1 cellular context compared by ENCODE assay signal in the genomic region with DNA sequence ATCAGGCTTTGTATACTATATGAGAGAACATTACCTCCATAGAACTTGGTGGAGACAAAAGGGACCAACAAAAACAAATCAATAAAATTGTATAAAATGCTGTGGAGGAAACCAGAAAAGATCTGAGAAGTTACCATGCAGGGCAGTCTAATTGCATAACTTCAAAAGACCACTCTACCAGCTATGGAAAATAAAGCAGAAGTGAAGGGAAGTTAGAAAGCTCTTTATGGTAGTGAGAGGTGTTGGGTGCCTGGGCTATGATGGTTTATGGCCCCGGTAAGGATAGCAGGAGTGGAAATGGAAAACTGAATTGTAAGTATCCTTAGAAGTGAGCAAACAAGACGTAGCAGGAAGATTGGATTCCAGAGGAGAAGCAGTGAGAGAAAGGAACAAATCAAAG.
TF ChIP-seq lines count a peak whose summit lies in the region.

No MANE protein-coding gene starts in this region.

TF ChIP-seq in endothelial cell of umbilical vein, 7 proteins besides CTCF, POLR2A, EP300 and RAD21:
- TF ChIP-seq, protein P1, sequence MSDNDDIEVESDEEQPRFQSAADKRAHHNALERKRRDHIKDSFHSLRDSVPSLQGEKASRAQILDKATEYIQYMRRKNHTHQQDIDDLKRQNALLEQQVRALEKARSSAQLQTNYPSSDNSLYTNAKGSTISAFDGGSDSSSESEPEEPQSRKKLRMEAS (IDR thresholded peaks at IDR 0.05; ENCODE audit: insufficient read depth, insufficient read length), result no peak
- TF ChIP-seq EZH2 (IDR thresholded peaks at IDR 0.05; ENCODE audit: borderline replicate concordance, low read depth, low read length, severe bottlenecking) (no peak), POLR2AphosphoS5 (IDR thresholded peaks at IDR 0.05; ENCODE audit: insufficient read depth, low read depth, low read length) (no peak), MYC (IDR thresholded peaks at IDR 0.05; ENCODE audit: low read depth, low read length) (no peak), GATA2 (IDR thresholded peaks at IDR 0.05; ENCODE audit: insufficient read depth, insufficient read length, low read depth, low read length) (no peak), JUN (IDR thresholded peaks at IDR 0.05; ENCODE audit: borderline replicate concordance, insufficient read depth, insufficient read length, low read depth) (no peak), FOS (IDR thresholded peaks at IDR 0.05; ENCODE audit: borderline replicate concordance, insufficient read depth, low read length) (no peak)
